18 cellular contexts compared by ENCODE assay signal in the genomic region with DNA sequence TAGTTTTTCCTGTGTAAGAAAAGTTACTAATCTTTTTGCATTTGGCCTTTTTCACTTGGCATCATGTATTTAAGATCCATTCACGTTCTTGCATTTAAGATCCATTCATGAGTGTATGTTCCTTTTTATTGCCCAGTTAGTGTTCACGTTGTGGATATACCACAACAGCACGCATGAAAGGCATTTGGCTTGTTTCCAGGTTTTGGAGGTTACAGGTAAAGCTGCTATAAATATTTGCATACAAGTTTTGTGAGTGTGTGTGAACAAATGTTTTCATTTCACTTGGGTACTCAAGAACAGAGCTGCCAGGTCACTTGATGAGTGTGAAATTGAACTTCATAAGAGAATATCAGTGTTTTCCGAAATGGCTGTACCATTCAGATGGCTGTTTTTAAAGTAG.
"Had no signal": no experiment of that assay in that cellular context is flagged by ENCODE, and none has a peak within 500 bp of the region (broad histone marks: within the 10 kb centered on the region; RNA-seq: fewer than 3 reads in every experiment).

No MANE protein-coding gene starts in this region.

- FAIRE-seq: endothelial cell of umbilical vein, pancreas, small intestine had no signal

- H3K4me1 ChIP-seq: pancreas, right lobe of liver, vagina had no signal

- ATAC-seq: activated CD4-positive, alpha-beta T cell treated with anti-CD3 and anti-CD28 coated beads for 36 hours; natural killer cell; pancreas; right lobe of liver; WTC11 had no signal

- H3K36me3 ChIP-seq: esophagus squamous epithelium, neutrophil, pancreas, right lobe of liver, vagina had no signal

- H3K27me3 ChIP-seq: neutrophil, right lobe of liver, vagina had no signal

- H3K9me3 ChIP-seq: esophagus squamous epithelium, neutrophil, pancreas, right lobe of liver, vagina had no signal

- DNase-seq: activated CD4-positive, alpha-beta memory T cell treated with anti-CD3 and anti-CD28 coated beads for 36 hours; activated CD4-positive, alpha-beta T cell treated with anti-CD3 and anti-CD28 coated beads for 36 hours; activated T-cell treated with anti-CD3 and anti-CD28 coated beads for 4 hours; effector memory CD4-positive, alpha-beta T cell; esophagus squamous epithelium; immature natural killer cell; mesenchymal stem cell; natural killer cell; pancreas; right lobe of liver; small intestine; stimulated activated CD4-positive, alpha-beta T cell treated with anti-CD3 and anti-CD28 coated beads, Interleukin-15, amount 100 ng/mL, for 24 hours; stimulated activated CD4-positive, alpha-beta T cell treated with anti-CD3 and anti-CD28 coated beads, Interleukin-2, amount 100 ng/mL, for 48 hours; trophoblast cell had no signal

- H3K27ac ChIP-seq: esophagus squamous epithelium, neutrophil, pancreas, right lobe of liver, vagina had no signal

- H3K4me3 ChIP-seq: esophagus squamous epithelium, pancreas, right lobe of liver, vagina had no signal
